In genomic region chr17:7439462-7440112, GRCh38 we compare ENCODE assay signal across 8 cellular contexts. TPM values are rescaled to one million over a fixed set of nuclear protein-coding genes. Genes with fewer than 3 reads are reported as not detected.
DNase-seq lines count a peak whose midpoint lies in the region; ATAC-seq and TF ChIP-seq lines count a peak whose summit lies in the region.

TSS of gene FGF11 (plus strand) at chr17:7439512. CDS start at chr17:7439621, 109 bp downstream.

- intact Hi-C loops in OCI-LY7 (cut with micrococcal nuclease; ENCODE audit: unreplicated experiment) = loop anchor here (5.0 kb wide), 1 partner anchor 402 kb away; the partner anchor contains the start of gene SLC16A13

- DNase-seq in OCI-LY7 (ENCODE audit: low spot score) (no peak), endothelial cell (ENCODE audit: low spot score) (peak; percentile 31), neural crest cell (ENCODE audit: low read depth, low spot score) (no peak), activated gamma-delta T cell (lab: John Stamatoyannopoulos, UW) (no peak), germinal center (ENCODE audit: low spot score) (no peak), NCI-H446 treated with DMSO at 0.1 percent for 48 hours (lab: John Stamatoyannopoulos, UW) (no peak)

- H3K4me1 Mint-ChIP-seq in endothelial cell (ENCODE audit: unreplicated experiment) = peaks cover 40% of the 10 kb centered on the region
- H3K4me1 Mint-ChIP-seq in neural crest cell = peaks cover 53% of the 10 kb centered on the region

- H3K27me3 Mint-ChIP-seq in endothelial cell (ENCODE audit: unreplicated experiment) = peaks cover 28% of the 10 kb centered on the region
- H3K27me3 Mint-ChIP-seq in neural crest cell (ENCODE audit: low read depth) = peaks cover 80% of the 10 kb centered on the region

- H3K36me3 ChIP-seq in BLaER1 = no peaks in the 10 kb centered on the region
- no peaks in the 10 kb centered on the region for H3K36me3 ChIP-seq in OCI-LY7 (ENCODE audit: insufficient read depth, low read length)

- CTCF ChIA-PET in OCI-LY7 (lab: Charles Lee; ENCODE audit: unreplicated experiment) = interaction anchor here (0.6 kb wide), 1 partner anchor 313 kb away, joined by 3 read pairs; no protein-coding TSS in a partner anchor

- H3K9me2 ChIP-seq in OCI-LY7 (ENCODE audit: insufficient read depth, low read length) = no peaks in the 10 kb centered on the region

- H3K4me3 Mint-ChIP-seq in endothelial cell (ENCODE audit: unreplicated experiment) (peak within 1 kb of the TSS; percentile 92), neural crest cell (peak within 1 kb of the TSS; percentile 95)

- H4K20me1 ChIP-seq in BLaER1 (peaks cover 78% of the 10 kb centered on the region), OCI-LY7 (ENCODE audit: insufficient read depth, low read length) (no peaks in the 10 kb centered on the region)

- peaks cover 54% of the 10 kb centered on the region for H3K4me1 ChIP-seq in BLaER1
- H3K4me1 ChIP-seq in OCI-LY7 (ENCODE audit: insufficient read depth, low read length, poor library complexity, severe bottlenecking) = peaks cover 40% of the 10 kb centered on the region

- POLR2A ChIA-PET in OCI-LY7 (lab: Charles Lee) = interaction anchor here (0.9 to 1.8 kb wide), 2 partner anchors 12 kb away, joined by 5 read pairs; no protein-coding TSS in a partner anchor

- peak within 1 kb of the TSS; percentile 39; the same call in 1 of the 2 replicates for H2AFZ ChIP-seq in OCI-LY7 (ENCODE audit: low read length)

- BruUV-seq in OCI-LY7 (replicated peaks; lab: Mats Ljungman, UMichigan) = no TSS peak

- H3K4me3 ChIP-seq in BLaER1 (peak within 1 kb of the TSS; percentile 76), OCI-LY7 (ENCODE audit: low read depth, low read length, poor library complexity, severe bottlenecking) (peak within 1 kb of the TSS; percentile 63)

- peak within 1 kb of the TSS; percentile 72 for H3K27ac Mint-ChIP-seq in endothelial cell (ENCODE audit: unreplicated experiment)
- peak within 1 kb of the TSS; percentile 99 for H3K27ac Mint-ChIP-seq in neural crest cell (ENCODE audit: unreplicated experiment)

- H3K9me3 ChIP-seq in BLaER1 = no peaks in the 10 kb centered on the region
- no peaks in the 10 kb centered on the region for H3K9me3 ChIP-seq in OCI-LY7 (ENCODE audit: low read length)

- H3K4me2 ChIP-seq in BLaER1 = peak within 1 kb of the TSS; percentile 93
- H3K4me2 ChIP-seq in OCI-LY7 (ENCODE audit: low read length) = peak within 1 kb of the TSS; percentile 99

- peaks cover 76% of the 10 kb centered on the region for H3K27me3 ChIP-seq in BLaER1

- no peak for TF ChIP-seq CTCF in OCI-LY7 (conservative IDR thresholded peaks at IDR 0.05; ENCODE audit: low read length)
- TF ChIP-seq CTCF in endothelial cell (IDR thresholded peaks at IDR 0.05; ENCODE audit: unreplicated experiment) = no peak
- TF ChIP-seq CTCF in neural crest cell (conservative IDR thresholded peaks at IDR 0.05) = no peak

- peaks cover 4% of the 10 kb centered on the region; the same call in 1 of the 2 replicates for H3K79me2 ChIP-seq in OCI-LY7 (ENCODE audit: insufficient read depth, low read depth, low read length)

- peak within 1 kb of the TSS; percentile 48; the same call in 1 of the 2 replicates for H3K9ac ChIP-seq in BLaER1

- ATAC-seq in HG02870 (IDR thresholded peaks at IDR 0.05; ENCODE audit: unreplicated experiment) = no peak

- H3K9me3 Mint-ChIP-seq in endothelial cell (ENCODE audit: unreplicated experiment) = no peaks in the 10 kb centered on the region
- H3K9me3 Mint-ChIP-seq in neural crest cell = no peaks in the 10 kb centered on the region

- H3K27ac ChIP-seq in BLaER1 (no peak within 1 kb of the TSS), OCI-LY7 (ENCODE audit: low read depth, low read length, poor library complexity, severe bottlenecking) (no peak within 1 kb of the TSS)

- H3K36me3 Mint-ChIP-seq in endothelial cell (ENCODE audit: low read depth, unreplicated experiment) (no peaks in the 10 kb centered on the region), neural crest cell (ENCODE audit: low read depth) (peaks cover 6% of the 10 kb centered on the region)

RNA-seq across cellular contexts. Expression of gene FGF11, which starts in this region (rescaled TPM):
- total RNA-seq in OCI-LY7 (2014; rRNA removed; shearing (Covaris generic)) = 1.3 and 2.8 TPM in 2 replicates
- total RNA-seq in OCI-LY7 (2022) (9.9 and 11.0 TPM in 2 replicates), endothelial cell (ENCODE audit: unreplicated experiment) (19.7 TPM), neural crest cell (6.0 and 6.5 TPM in 2 replicates)
